24 cellular contexts compared by ENCODE assay signal in genomic region chr5:113320160-113320816, GRCh38.
DNase-seq lines count a peak whose midpoint lies in the region; ATAC-seq and TF ChIP-seq lines count a peak whose summit lies in the region.
"Had no signal": no experiment of that assay in that cellular context is flagged by ENCODE, and none has a peak within 500 bp of the region (broad histone marks: within the 10 kb centered on the region; RNA-seq: fewer than 3 reads in every experiment).

No MANE protein-coding gene starts in this region.

- H3K4me1 ChIP-seq in right lobe of liver (peaks cover 0 to 29% (median 13%) of the 10 kb centered on the region in 4 donors), esophagus muscularis mucosa (peaks cover 0 to 8% (median 3%) of the 10 kb centered on the region in 4 donors)
- H3K4me1 ChIP-seq: vagina had no signal

- H3K4me3 Mint-ChIP-seq in natural killer cell treated with Interleukin-12 subunit alpha and Interleukin-12 subunit beta and Interleukin-15 and Interleukin-18, amount 100 ng/mL, for 72 hours, result no peak overlapping the region
- H3K4me3 Mint-ChIP-seq: activated naive CD8-positive, alpha-beta T cell treated with anti-CD3 and anti-CD28 coated beads for 36 hours; mesothelial cell of epicardium had no signal

- H3K9me3 ChIP-seq in right lobe of liver (no peaks in the 10 kb centered on the region), esophagus muscularis mucosa (no peaks in the 10 kb centered on the region)
- H3K9me3 ChIP-seq: BE2C, stomach, vagina had no signal

- H3K27ac ChIP-seq in right lobe of liver, result peak overlapping the region; percentile 35 to 76 (median 74)
- H3K27ac ChIP-seq in esophagus muscularis mucosa (replicated peaks in 1 of 4), result no peak overlapping the region
- H3K27ac ChIP-seq: stomach, vagina had no signal

- TF ChIP-seq POLR2A in right lobe of liver (IDR thresholded peaks at IDR 0.05) (no peak), esophagus muscularis mucosa (IDR thresholded peaks at IDR 0.05; ENCODE audit: low read depth) (no peak)

- peak in 1 of 3 donors; percentile 58 for DNase-seq in right lobe of liver
- DNase-seq in DMS153 treated with DMSO at 0.1 percent for 48 hours (lab: John Stamatoyannopoulos, UW; ENCODE audit: unreplicated experiment), result no peak
- no peak for DNase-seq in natural killer cell treated with Interleukin-12 subunit alpha and Interleukin-12 subunit beta and Interleukin-15 and Interleukin-18, amount 100 ng/mL, for 72 hours (ENCODE audit: low spot score)
- no peak for DNase-seq in epidermal melanocyte (ENCODE audit: insufficient read length, low spot score)
- DNase-seq in esophagus muscularis mucosa (ENCODE audit: extremely low spot score), result no peak
- DNase-seq: activated CD4-positive, CD25-positive, alpha-beta regulatory T cell treated with anti-CD3 and anti-CD28 coated beads, Interleukin-2, amount 50 U/mL, for 72 hours; activated CD8-positive, alpha-beta memory T cell treated with anti-CD3 and anti-CD28 coated beads, Interleukin-2, amount 50 U/mL, for 48 hours; activated naive CD8-positive, alpha-beta T cell treated with anti-CD3 and anti-CD28 coated beads for 36 hours; BE2C; DMS53; effector memory CD4-positive, alpha-beta T cell; foreskin fibroblast; GOT3; Kasumi-1; NCI-H1694; NCI-H69; small intestine; stomach; SW 1271 had no signal

- no peak for TF ChIP-seq EP300 in esophagus muscularis mucosa (IDR thresholded peaks at IDR 0.05)

- no peaks in the 10 kb centered on the region for H3K4me1 Mint-ChIP-seq in natural killer cell treated with Interleukin-12 subunit alpha and Interleukin-12 subunit beta and Interleukin-15 and Interleukin-18, amount 100 ng/mL, for 72 hours (ENCODE audit: low read depth in 2 of 2)

- ATAC-seq in GM19023 (IDR thresholded peaks at IDR 0.05; ENCODE audit: unreplicated experiment), result peak; percentile 73
- ATAC-seq in GM21529 (IDR thresholded peaks at IDR 0.05; ENCODE audit: unreplicated experiment), result peak; percentile 75
- ATAC-seq in HG03175 (IDR thresholded peaks at IDR 0.05; ENCODE audit: unreplicated experiment), result peak; percentile 79
- peak; percentile 82 to 91 (median 87) for ATAC-seq in right lobe of liver
- ATAC-seq in natural killer cell treated with Interleukin-12 subunit alpha and Interleukin-12 subunit beta and Interleukin-15 and Interleukin-18, amount 100 ng/mL, for 72 hours, result no peak

- no peaks in the 10 kb centered on the region for H3K36me3 Mint-ChIP-seq in natural killer cell treated with Interleukin-12 subunit alpha and Interleukin-12 subunit beta and Interleukin-15 and Interleukin-18, amount 100 ng/mL, for 72 hours
- H3K36me3 Mint-ChIP-seq: activated naive CD8-positive, alpha-beta T cell treated with anti-CD3 and anti-CD28 coated beads for 36 hours; mesothelial cell of epicardium had no signal

- H3K27ac Mint-ChIP-seq in natural killer cell treated with Interleukin-12 subunit alpha and Interleukin-12 subunit beta and Interleukin-15 and Interleukin-18, amount 100 ng/mL, for 72 hours, result no peak overlapping the region
- H3K27ac Mint-ChIP-seq: activated naive CD8-positive, alpha-beta T cell treated with anti-CD3 and anti-CD28 coated beads for 36 hours; mesothelial cell of epicardium had no signal

- intact Hi-C loops in right lobe of liver (cut with DNase I), result no loop called here
- intact Hi-C loops in esophagus muscularis mucosa (cut with DNase I), result no loop called here

- H3K4me3 ChIP-seq in right lobe of liver (no peak overlapping the region), esophagus muscularis mucosa (no peak overlapping the region)
- H3K4me3 ChIP-seq: stomach, vagina had no signal

- H3K27me3 ChIP-seq in right lobe of liver (no peaks in the 10 kb centered on the region), esophagus muscularis mucosa (no peaks in the 10 kb centered on the region)
- H3K27me3 ChIP-seq: BE2C, vagina had no signal

- H3K36me3 ChIP-seq in right lobe of liver (no peaks in the 10 kb centered on the region), esophagus muscularis mucosa (no peaks in the 10 kb centered on the region)
- H3K36me3 ChIP-seq: stomach, vagina had no signal

- H3K27me3 Mint-ChIP-seq in natural killer cell treated with Interleukin-12 subunit alpha and Interleukin-12 subunit beta and Interleukin-15 and Interleukin-18, amount 100 ng/mL, for 72 hours, result peaks cover 0 to 8% of the 10 kb centered on the region in 2 donors
- H3K27me3 Mint-ChIP-seq: activated naive CD8-positive, alpha-beta T cell treated with anti-CD3 and anti-CD28 coated beads for 36 hours had no signal

- no peaks in the 10 kb centered on the region for H3K9me3 Mint-ChIP-seq in natural killer cell treated with Interleukin-12 subunit alpha and Interleukin-12 subunit beta and Interleukin-15 and Interleukin-18, amount 100 ng/mL, for 72 hours
- H3K9me3 Mint-ChIP-seq: activated naive CD8-positive, alpha-beta T cell treated with anti-CD3 and anti-CD28 coated beads for 36 hours; mesothelial cell of epicardium had no signal

- TF ChIP-seq CTCF in right lobe of liver (IDR thresholded peaks at IDR 0.05) (no peak), esophagus muscularis mucosa (IDR thresholded peaks at IDR 0.05) (no peak)

Comparison
In these comparisons a context has a peak if more than half of its experiments do, and no peak if none do; other contexts are left out.
1. ATAC-seq: peak in GM19023 (single experiment), GM21529 (single experiment), HG03175 (single experiment) and right lobe of liver (4 of 4); none in natural killer cell treated with Interleukin-12 subunit alpha and Interleukin-12 subunit beta and Interleukin-15 and Interleukin-18, amount 100 ng/mL, for 72 hours (0 of 2).
2. H3K27ac ChIP-seq: peak in right lobe of liver (3 of 3); none in esophagus muscularis mucosa (0 of 4).